In the genomic region with DNA sequence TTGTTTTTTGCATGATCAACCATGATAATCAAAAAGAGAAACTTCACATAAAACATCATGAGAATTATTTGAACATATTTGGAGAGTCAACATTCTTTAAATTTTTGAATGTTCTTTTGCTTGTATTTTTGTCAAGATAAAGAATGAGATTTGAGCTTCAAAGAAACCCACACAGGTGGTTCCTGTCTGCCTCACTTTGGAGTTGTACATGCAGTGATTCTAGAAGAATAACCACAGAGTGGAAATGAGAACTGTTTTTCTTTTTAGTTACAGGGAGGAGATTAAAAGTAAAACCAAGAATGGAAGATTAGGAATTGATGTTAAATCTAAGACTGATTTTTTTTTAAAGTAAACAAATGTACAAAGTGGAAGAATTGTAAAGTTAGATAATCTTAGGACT, we compare ENCODE assay signal across 31 cellular contexts. TPM values are rescaled to one million over a fixed set of nuclear protein-coding genes. Genes with fewer than 3 reads are reported as not detected.
DNase-seq lines count a peak whose midpoint lies in the region; ATAC-seq and TF ChIP-seq lines count a peak whose summit lies in the region.
"Had no signal": no experiment of that assay in that cellular context is flagged by ENCODE, and none has a peak within 500 bp of the region (broad histone marks: within the 10 kb centered on the region; RNA-seq: fewer than 3 reads in every experiment).

No MANE protein-coding gene starts in this region.

- POLR2A ChIA-PET in activated CD4-positive, alpha-beta T cell treated with anti-CD3 and anti-CD28 coated beads, Interleukin-2, amount 10 ng/mL, durations not matched to agents 7 days and 5 days (lab: Charles Lee) = no interaction called here
- POLR2A ChIA-PET in CD8-positive, alpha-beta T cell (lab: Charles Lee) = no interaction called here
- POLR2A ChIA-PET in T-cell (lab: Charles Lee) = no interaction called here

- H3K4me1 Mint-ChIP-seq in activated CD4-positive, alpha-beta T cell treated with anti-CD3 and anti-CD28 coated beads, Interleukin-2, amount 10 ng/mL, durations not matched to agents 7 days and 5 days = peaks cover 24% of the 10 kb centered on the region
- H3K4me1 Mint-ChIP-seq in CD8-positive, alpha-beta T cell (ENCODE audit: low read depth) = peaks cover 23% of the 10 kb centered on the region
- peaks cover 24 to 34% (median 30%) of the 10 kb centered on the region in 3 donors for H3K4me1 Mint-ChIP-seq in T-cell
- H3K4me1 Mint-ChIP-seq in mesothelial cell of epicardium = peaks cover 17% of the 10 kb centered on the region

- H3K4me3 ChIP-seq in CD8-positive, alpha-beta T cell (ENCODE audit: low read depth, low read length) = no peak overlapping the region
- H3K4me3 ChIP-seq: ascending aorta, cardiac muscle cell, colonic mucosa, heart right ventricle, skin epidermis, upper lobe of left lung had no signal

- H3K36me3 ChIP-seq in CD8-positive, alpha-beta T cell (ENCODE audit: insufficient read depth, low read length) = no peaks in the 10 kb centered on the region
- H3K36me3 ChIP-seq: ascending aorta, cardiac muscle cell, colonic mucosa, heart right ventricle, upper lobe of left lung had no signal

- no peaks in the 10 kb centered on the region for H3K9me3 Mint-ChIP-seq in activated CD4-positive, alpha-beta T cell treated with anti-CD3 and anti-CD28 coated beads, Interleukin-2, amount 10 ng/mL, durations not matched to agents 7 days and 5 days
- H3K9me3 Mint-ChIP-seq in CD8-positive, alpha-beta T cell = no peaks in the 10 kb centered on the region
- H3K9me3 Mint-ChIP-seq in T-cell (no peaks in the 10 kb centered on the region), mesothelial cell of epicardium (peaks cover 18% of the 10 kb centered on the region)
- H3K9me3 Mint-ChIP-seq: activated naive CD4-positive, alpha-beta T cell treated with anti-CD3 and anti-CD28 coated beads, Interleukin-2, amount 50 U/mL, for 72 hours; effector memory CD8-positive, alpha-beta T cell; IgD-negative memory B cell; stimulated activated naive B cell treated with anti-CD40 and anti-IgM and Interleukin-4, amounts not matched to agents 10 μg/mL and 1 μg/mL and 100 μg/mL, for 72 hours had no signal

- ATAC-seq in CD8-positive, alpha-beta T cell = peak; percentile 52
- peak; percentile 50 to 98 (median 64) for ATAC-seq in T-cell (replicated peaks in 1 of 4)
- ATAC-seq in HG02642 (IDR thresholded peaks at IDR 0.05; ENCODE audit: poor library complexity, unreplicated experiment) = no peak
- ATAC-seq: activated T-cell treated with anti-CD3 and anti-CD28 coated beads, Interleukin-2, amount 50 U/mL, for 72 hours; effector memory CD8-positive, alpha-beta T cell; heart right ventricle; left ventricle myocardium superior; stimulated activated naive B cell treated with anti-CD40 and anti-IgM and Interleukin-4, amounts not matched to agents 10 μg/mL and 1 μg/mL and 100 μg/mL, for 72 hours had no signal

- no peak for TF ChIP-seq CTCF in CD8-positive, alpha-beta T cell (IDR thresholded peaks at IDR 0.05)
- no peak for TF ChIP-seq CTCF in mesothelial cell of epicardium (IDR thresholded peaks at IDR 0.05; ENCODE audit: unreplicated experiment)

- peak; percentile 43 for DNase-seq in activated CD4-positive, alpha-beta T cell treated with anti-CD3 and anti-CD28 coated beads, Interleukin-2, amount 10 ng/mL, durations not matched to agents 7 days and 5 days
- no peak for DNase-seq in activated CD4-positive, alpha-beta T cell treated with anti-CD3 and anti-CD28 coated beads for 1 hour
- DNase-seq in CD8-positive, alpha-beta T cell = no peak
- DNase-seq in T-cell (peak in 3 of 34 experiments; percentile 3 to 17 (median 9)), mesothelial cell of epicardium (ENCODE audit: low spot score in 2 of 2, unreplicated experiment in 2 of 2) (no peak), NCI-H774 (lab: John Stamatoyannopoulos, UW) (no peak), AG08396 (ENCODE audit: low spot score) (no peak)
- DNase-seq: activated T-cell treated with anti-CD3 and anti-CD28 coated beads, Interleukin-2, amount 50 U/mL, for 72 hours; colonic mucosa; effector memory CD8-positive, alpha-beta T cell; foreskin fibroblast; heart right ventricle; kidney; left ventricle myocardium superior; mesendoderm; NCI-H1092; NCI-H1694; NCI-H446; NCI-H82; SIG-M5; stimulated activated naive B cell treated with anti-CD40 and anti-IgM and Interleukin-4, amounts not matched to agents 10 μg/mL and 1 μg/mL and 100 μg/mL, for 72 hours; SW 1271; upper lobe of left lung had no signal

- peaks cover 4% of the 10 kb centered on the region for H3K36me3 Mint-ChIP-seq in activated CD4-positive, alpha-beta T cell treated with anti-CD3 and anti-CD28 coated beads, Interleukin-2, amount 10 ng/mL, durations not matched to agents 7 days and 5 days (ENCODE audit: low read depth)
- H3K36me3 Mint-ChIP-seq in CD8-positive, alpha-beta T cell = no peaks in the 10 kb centered on the region
- H3K36me3 Mint-ChIP-seq in T-cell = no peaks in the 10 kb centered on the region
- H3K36me3 Mint-ChIP-seq in mesothelial cell of epicardium = no peaks in the 10 kb centered on the region
- H3K36me3 Mint-ChIP-seq: activated naive CD4-positive, alpha-beta T cell treated with anti-CD3 and anti-CD28 coated beads, Interleukin-2, amount 50 U/mL, for 72 hours; stimulated activated naive B cell treated with anti-CD40 and anti-IgM and Interleukin-4, amounts not matched to agents 10 μg/mL and 1 μg/mL and 100 μg/mL, for 72 hours had no signal

- intact Hi-C loops in CD8-positive, alpha-beta T cell (cut with DNase I, micrococcal nuclease) = no loop called here

- H3K4me3 Mint-ChIP-seq in activated CD4-positive, alpha-beta T cell treated with anti-CD3 and anti-CD28 coated beads, Interleukin-2, amount 10 ng/mL, durations not matched to agents 7 days and 5 days = no peak overlapping the region
- H3K4me3 Mint-ChIP-seq in CD8-positive, alpha-beta T cell = no peak overlapping the region
- H3K4me3 Mint-ChIP-seq in T-cell = peak overlapping the region in 1 of 3 donors; percentile 17
- H3K4me3 Mint-ChIP-seq in mesothelial cell of epicardium = no peak overlapping the region
- H3K4me3 Mint-ChIP-seq: activated T-cell treated with anti-CD3 and anti-CD28 coated beads, Interleukin-2, amount 50 U/mL, for 72 hours; effector memory CD8-positive, alpha-beta T cell; IgD-negative memory B cell; stimulated activated naive B cell treated with anti-CD40 and anti-IgM and Interleukin-4, amounts not matched to agents 10 μg/mL and 1 μg/mL and 100 μg/mL, for 72 hours had no signal

- no peaks in the 10 kb centered on the region for H3K27me3 ChIP-seq in CD8-positive, alpha-beta T cell (ENCODE audit: insufficient read depth, low read length)
- H3K27me3 ChIP-seq: ascending aorta, cardiac muscle cell, colonic mucosa, upper lobe of left lung had no signal

- H3K9me3 ChIP-seq in CD8-positive, alpha-beta T cell (ENCODE audit: low read length) = no peaks in the 10 kb centered on the region
- H3K9me3 ChIP-seq: ascending aorta, colonic mucosa, heart right ventricle, upper lobe of left lung had no signal

- H3K4me1 ChIP-seq in CD8-positive, alpha-beta T cell (ENCODE audit: insufficient read depth, low read length) = peaks cover 18% of the 10 kb centered on the region
- H3K4me1 ChIP-seq: ascending aorta, colonic mucosa, parathyroid adenoma, upper lobe of left lung had no signal

- no peak overlapping the region for H3K27ac ChIP-seq in CD8-positive, alpha-beta T cell (ENCODE audit: low read depth, low read length)
- H3K27ac ChIP-seq: ascending aorta, cardiac muscle cell, colonic mucosa, heart right ventricle, parathyroid adenoma, skin epidermis, upper lobe of left lung had no signal

- CTCF ChIA-PET in activated CD4-positive, alpha-beta T cell treated with anti-CD3 and anti-CD28 coated beads, Interleukin-2, amount 10 ng/mL, durations not matched to agents 7 days and 5 days (lab: Charles Lee) = no interaction called here
- CTCF ChIA-PET in CD8-positive, alpha-beta T cell (lab: Charles Lee) = interaction anchor here (0.7 to 1.2 kb wide), 3 partner anchors 11 to 77 kb away, joined by 3 read pairs; no protein-coding TSS in a partner anchor
- CTCF ChIA-PET in T-cell (lab: Charles Lee) = interaction anchor here in 1 of 2 donors (1.1 to 1.2 kb wide), 2 partner anchors 18 to 45 kb away, joined by 3 to 4 read pairs; no protein-coding TSS in a partner anchor

- H3K27me3 Mint-ChIP-seq in activated CD4-positive, alpha-beta T cell treated with anti-CD3 and anti-CD28 coated beads, Interleukin-2, amount 10 ng/mL, durations not matched to agents 7 days and 5 days = peaks cover 54% of the 10 kb centered on the region
- H3K27me3 Mint-ChIP-seq in CD8-positive, alpha-beta T cell (ENCODE audit: low read depth) = no peaks in the 10 kb centered on the region
- H3K27me3 Mint-ChIP-seq in T-cell (peaks cover 5 to 14% of the 10 kb centered on the region in 2 donors), mesothelial cell of epicardium (ENCODE audit: low read depth) (peaks cover 13% of the 10 kb centered on the region)

- H3K27ac Mint-ChIP-seq in activated CD4-positive, alpha-beta T cell treated with anti-CD3 and anti-CD28 coated beads, Interleukin-2, amount 10 ng/mL, durations not matched to agents 7 days and 5 days = peak overlapping the region; percentile 71
- H3K27ac Mint-ChIP-seq in CD8-positive, alpha-beta T cell = no peak overlapping the region
- peak overlapping the region in 1 of 2 donors; percentile 1 for H3K27ac Mint-ChIP-seq in T-cell
- H3K27ac Mint-ChIP-seq in mesothelial cell of epicardium = peak overlapping the region; percentile 18
- H3K27ac Mint-ChIP-seq: activated naive CD4-positive, alpha-beta T cell treated with anti-CD3 and anti-CD28 coated beads, Interleukin-2, amount 50 U/mL, for 72 hours; activated T-cell treated with anti-CD3 and anti-CD28 coated beads, Interleukin-2, amount 50 U/mL, for 72 hours; effector memory CD8-positive, alpha-beta T cell; IgD-negative memory B cell; stimulated activated naive B cell treated with anti-CD40 and anti-IgM and Interleukin-4, amounts not matched to agents 10 μg/mL and 1 μg/mL and 100 μg/mL, for 72 hours had no signal

RNA-seq across cellular contexts. Expression of gene ZNF705A, which starts 2.3 kb away (rescaled TPM):
- total RNA-seq in activated CD4-positive, alpha-beta T cell treated with anti-CD3 and anti-CD28 coated beads, Interleukin-2, amount 10 ng/mL, durations not matched to agents 7 days and 5 days = not detected
- not detected for total RNA-seq in CD8-positive, alpha-beta T cell
- total RNA-seq in T-cell (not detected), mesothelial cell of epicardium (not detected in 3 replicates)
- total RNA-seq: A172; activated naive CD4-positive, alpha-beta T cell treated with anti-CD3 and anti-CD28 coated beads, Interleukin-2, amount 50 U/mL, for 72 hours; activated T-cell treated with anti-CD3 and anti-CD28 coated beads, Interleukin-2, amount 50 U/mL, for 72 hours; ascending aorta; cardiac muscle cell; colonic mucosa; heart right ventricle; kidney; left ventricle myocardium superior; upper lobe of left lung had no signal

RNA-seq across cellular contexts. Expression of gene CLEC4A, which starts 31.1 kb away (rescaled TPM):
- under 1 TPM in 1 of 2 experiments, not detected in 1; 0.19 TPM for total RNA-seq in activated CD4-positive, alpha-beta T cell treated with anti-CD3 and anti-CD28 coated beads, Interleukin-2, amount 10 ng/mL, durations not matched to agents 7 days and 5 days
- total RNA-seq in CD8-positive, alpha-beta T cell = under 1 TPM; 0.75 to 0.81 TPM
- total RNA-seq in T-cell (1 to 10 TPM in 3 of 5 donors, under 1 TPM in 2; 0.44 to 2.3 (median 1.3) TPM), mesothelial cell of epicardium (0.70 to 1.5 TPM (median 1.1 TPM) in 3 replicates)
- total RNA-seq: left ventricle myocardium superior had no signal
